Comparison of ENCODE assay signal across 1 cellular context in genomic region chr13:41973247-41973741, GRCh38.
TF ChIP-seq lines count a peak whose summit lies in the region.

No MANE protein-coding gene starts in this region.

TF ChIP-seq in WTC11, 78 proteins besides CTCF, POLR2A, EP300 and RAD21 (continued from another document):
- TF ChIP-seq AR (CRISPR knock-in tag; IDR thresholded peaks at IDR 0.05) (no peak), GABPB1 (CRISPR knock-in tag; IDR thresholded peaks at IDR 0.05) (no peak), ZNF416 (CRISPR knock-in tag; IDR thresholded peaks at IDR 0.05) (no peak), GRHL2 (CRISPR knock-in tag; IDR thresholded peaks at IDR 0.05; ENCODE audit: insufficient replicate concordance, severe bottlenecking) (no peak), RORB (CRISPR knock-in tag; IDR thresholded peaks at IDR 0.05) (no peak), OVOL2 (CRISPR knock-in tag; IDR thresholded peaks at IDR 0.05; ENCODE audit: borderline replicate concordance) (no peak), ZBTB43 (CRISPR knock-in tag; IDR thresholded peaks at IDR 0.05) (no peak)
TF ChIP-seq in WTC11: peak in this region for 0.
